30 cellular contexts compared by ENCODE assay signal in genomic region chr1:216450252-216450651, GRCh38. TPM values are rescaled to one million over a fixed set of nuclear protein-coding genes. Genes with fewer than 3 reads are reported as not detected.
"Had no signal": no experiment of that assay in that cellular context is flagged by ENCODE, and none has a peak within 500 bp of the region (broad histone marks: within the 10 kb centered on the region; RNA-seq: fewer than 3 reads in every experiment).

No MANE protein-coding gene starts in this region.

- H3K9me3 Mint-ChIP-seq: mesothelial cell of epicardium; neural crest cell; stimulated activated memory B cell treated with anti-CD40 and anti-IgM and Interleukin-4, amounts not matched to agents 10 μg/mL and 1 μg/mL and 100 μg/mL, for 72 hours had no signal

- DNase-seq: dermis blood vessel endothelial cell; effector memory CD8-positive, alpha-beta T cell; erythroblast; esophagus squamous epithelium; foreskin melanocyte; glutamatergic neuron; heart right ventricle; hippocampal formation; left cardiac atrium; left lung; mesenchymal stem cell; mucosa of descending colon; naive B cell; stimulated activated CD4-positive, alpha-beta T cell treated with anti-CD3 and anti-CD28 coated beads, Interleukin-2, amount 100 ng/mL, for 24 hours; stimulated activated CD4-positive, alpha-beta T cell treated with anti-CD3 and anti-CD28 coated beads, Interleukin-4, amount 100 ng/mL, for 24 hours; stimulated activated naive CD8-positive, alpha-beta T cell treated with anti-CD3 and anti-CD28 coated beads, Interleukin-15, Interleukin-2, amounts not matched to agents 100 U/mL and 50 U/mL, for 24 hours; transverse colon had no signal

- H3K36me3 ChIP-seq: esophagus squamous epithelium, heart right ventricle, left lung, prostate gland, right atrium auricular region, suprapubic skin, transverse colon, vagina had no signal

- H3K9me3 ChIP-seq: esophagus squamous epithelium, heart right ventricle, mucosa of descending colon, prostate gland, right atrium auricular region, suprapubic skin, transverse colon, vagina had no signal

- H3K27me3 ChIP-seq: esophagus squamous epithelium, heart right ventricle, left lung, right atrium auricular region, suprapubic skin, transverse colon, vagina had no signal

- ATAC-seq: effector memory CD8-positive, alpha-beta T cell; heart right ventricle; left cardiac atrium; left lung; mucosa of descending colon; natural killer cell treated with Interleukin-12 subunit alpha and Interleukin-12 subunit beta and Interleukin-15 and Interleukin-18, amount 100 ng/mL, for 72 hours; sciatic nerve; stimulated activated memory B cell treated with anti-CD40 and anti-IgM and Interleukin-4, amounts not matched to agents 10 μg/mL and 1 μg/mL and 100 μg/mL, for 72 hours; stimulated activated naive CD8-positive, alpha-beta T cell treated with anti-CD3 and anti-CD28 coated beads, Interleukin-15, Interleukin-2, amounts not matched to agents 100 U/mL and 50 U/mL, for 24 hours had no signal

- H3K27ac Mint-ChIP-seq: effector memory CD8-positive, alpha-beta T cell; mesothelial cell of epicardium; naive B cell; natural killer cell treated with Interleukin-12 subunit alpha and Interleukin-12 subunit beta and Interleukin-15 and Interleukin-18, amount 100 ng/mL, for 72 hours; stimulated activated memory B cell treated with anti-CD40 and anti-IgM and Interleukin-4, amounts not matched to agents 10 μg/mL and 1 μg/mL and 100 μg/mL, for 72 hours had no signal

- H3K4me3 Mint-ChIP-seq: effector memory CD8-positive, alpha-beta T cell; mesothelial cell of epicardium; naive B cell; natural killer cell treated with Interleukin-12 subunit alpha and Interleukin-12 subunit beta and Interleukin-15 and Interleukin-18, amount 100 ng/mL, for 72 hours; neural crest cell; stimulated activated memory B cell treated with anti-CD40 and anti-IgM and Interleukin-4, amounts not matched to agents 10 μg/mL and 1 μg/mL and 100 μg/mL, for 72 hours had no signal

- H3K4me3 ChIP-seq: coronary artery, esophagus squamous epithelium, heart right ventricle, left lung, mucosa of descending colon, prostate gland, right atrium auricular region, suprapubic skin, transverse colon, vagina had no signal

- H3K4me1 Mint-ChIP-seq: neural crest cell had no signal

- H3K27me3 Mint-ChIP-seq: effector memory CD8-positive, alpha-beta T cell; naive B cell; natural killer cell treated with Interleukin-12 subunit alpha and Interleukin-12 subunit beta and Interleukin-15 and Interleukin-18, amount 100 ng/mL, for 72 hours; stimulated activated memory B cell treated with anti-CD40 and anti-IgM and Interleukin-4, amounts not matched to agents 10 μg/mL and 1 μg/mL and 100 μg/mL, for 72 hours had no signal

- H3K27ac ChIP-seq: coronary artery, esophagus squamous epithelium, heart right ventricle, left lung, parathyroid adenoma, prostate gland, right atrium auricular region, suprapubic skin, transverse colon, vagina had no signal

- H3K4me1 ChIP-seq: esophagus squamous epithelium, heart right ventricle, left lung, parathyroid adenoma, prostate gland, right atrium auricular region, suprapubic skin, transverse colon, vagina had no signal

RNA-seq across cellular contexts. Expression of gene USH2A, which starts 27.0 kb away (rescaled TPM):
- total RNA-seq: dermis blood vessel endothelial cell; kidney epithelial cell; left lung; lung microvascular endothelial cell; natural killer cell treated with Interleukin-12 subunit alpha and Interleukin-12 subunit beta and Interleukin-15 and Interleukin-18, amount 100 ng/mL, for 72 hours had no signal
